In the genomic region with DNA sequence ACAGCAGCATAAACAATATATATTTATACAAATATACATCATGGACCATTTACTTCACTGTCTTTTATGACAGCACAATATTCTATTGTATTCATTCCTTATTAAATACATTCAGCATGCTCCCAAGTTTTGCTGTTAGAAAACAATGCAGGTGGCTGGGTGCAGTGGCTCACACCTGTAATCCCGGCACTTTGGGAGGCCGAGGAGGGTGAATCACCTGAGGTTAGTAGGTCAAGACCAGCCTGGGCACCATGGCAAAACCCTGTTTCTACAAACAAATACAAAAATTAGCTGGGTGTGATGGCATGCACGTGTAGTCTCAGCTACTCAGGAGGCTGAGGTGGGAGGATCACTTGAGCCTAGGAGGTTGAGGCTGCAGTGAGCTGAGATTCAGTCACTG, we compare ENCODE assay signal across 15 cellular contexts.
"Had no signal": no experiment of that assay in that cellular context is flagged by ENCODE, and none has a peak within 500 bp of the region (broad histone marks: within the 10 kb centered on the region; RNA-seq: fewer than 3 reads in every experiment).

No MANE protein-coding gene starts in this region.

- H3K27ac ChIP-seq: brain microvascular endothelial cell, neural progenitor cell, tibial artery had no signal

- H2AFZ ChIP-seq: neural progenitor cell had no signal

- H3K27ac Mint-ChIP-seq: activated naive CD8-positive, alpha-beta T cell treated with anti-CD3 and anti-CD28 coated beads for 36 hours; activated T-helper 1 cell treated with anti-CD3 and anti-CD28 coated beads, Interleukin-12 subunit alpha, Interleukin-12 subunit beta, Interleukin-2, Interleukin-4 antibody, amounts not matched to agents 30 ng/mL and 10 ng/mL and 1 ng/mL, durations not matched to agents 14 hours and 24 hours and 36 hours; mesothelial cell of epicardium; neural progenitor cell had no signal

- H3K4me2 ChIP-seq: neural progenitor cell, SK-N-SH had no signal

- H3K36me3 ChIP-seq: neural progenitor cell had no signal

- DNase-seq: activated CD4-positive, CD25-positive, alpha-beta regulatory T cell treated with anti-CD3 and anti-CD28 coated beads, Interleukin-2, amount 50 U/mL, for 72 hours; activated naive CD8-positive, alpha-beta T cell treated with anti-CD3 and anti-CD28 coated beads for 36 hours; amygdala; cerebellar nuclear complex; hypothalamus; SK-N-SH; stimulated activated CD4-positive, alpha-beta T cell treated with anti-CD3 and anti-CD28 coated beads, Interleukin-12 subunit alpha, Interleukin-12 subunit beta, amount 100 ng/mL, for 4 hours; stimulated activated CD4-positive, alpha-beta T cell treated with anti-CD3 and anti-CD28 coated beads, Interleukin-2, amount 100 ng/mL, for 24 hours; T-cell; T1000; tibial artery had no signal

- ATAC-seq: T-cell had no signal

- H3K27me3 ChIP-seq: brain microvascular endothelial cell, neural progenitor cell, tibial artery had no signal

- H3K4me3 Mint-ChIP-seq: activated naive CD8-positive, alpha-beta T cell treated with anti-CD3 and anti-CD28 coated beads for 36 hours; activated T-helper 1 cell treated with anti-CD3 and anti-CD28 coated beads, Interleukin-12 subunit alpha, Interleukin-12 subunit beta, Interleukin-2, Interleukin-4 antibody, amounts not matched to agents 30 ng/mL and 10 ng/mL and 1 ng/mL, durations not matched to agents 14 hours and 24 hours and 36 hours; mesothelial cell of epicardium; neural progenitor cell; T-cell had no signal

- H3K9me2 ChIP-seq: SK-N-SH had no signal

- H3K9me3 ChIP-seq: SK-N-SH, tibial artery had no signal

- H3K27me3 Mint-ChIP-seq: activated naive CD8-positive, alpha-beta T cell treated with anti-CD3 and anti-CD28 coated beads for 36 hours; T-cell had no signal

- H3K4me3 ChIP-seq: neural progenitor cell, tibial artery had no signal

- H3K4me1 ChIP-seq: neural progenitor cell, tibial artery had no signal

- H3K4me1 Mint-ChIP-seq: neural progenitor cell had no signal

- H3K9me3 Mint-ChIP-seq: activated naive CD8-positive, alpha-beta T cell treated with anti-CD3 and anti-CD28 coated beads for 36 hours; activated T-helper 1 cell treated with anti-CD3 and anti-CD28 coated beads, Interleukin-12 subunit alpha, Interleukin-12 subunit beta, Interleukin-2, Interleukin-4 antibody, amounts not matched to agents 30 ng/mL and 10 ng/mL and 1 ng/mL, durations not matched to agents 14 hours and 24 hours and 36 hours; mesothelial cell of epicardium; neural progenitor cell; T-cell had no signal
